10 cellular contexts compared by ENCODE assay signal in genomic region chrX:7261672-7262332, GRCh38.
A peak's percentile ranks its signal among the peaks of the same experiment; 100 is the strongest.
DNase-seq lines count a peak whose midpoint lies in the region; ATAC-seq lines count a peak whose summit lies in the region.
"Had no signal": no experiment of that assay in that cellular context is flagged by ENCODE, and none has a peak within 500 bp of the region (broad histone marks: within the 10 kb centered on the region; RNA-seq: fewer than 3 reads in every experiment).

No MANE protein-coding gene starts in this region.

- DNase-seq in SIG-M5 treated with dmso at 0.1 percent for 504 hours (lab: John Stamatoyannopoulos, UW; ENCODE audit: unreplicated experiment) (peak; percentile 57), SIG-M5 (lab: John Stamatoyannopoulos, UW) (no peak), COLO829 (ENCODE audit: low spot score) (no peak), NCI-H1092 (lab: John Stamatoyannopoulos, UW) (no peak), NCI-H446 treated with DMSO at 0.1 percent for 48 hours (lab: John Stamatoyannopoulos, UW) (no peak)
- DNase-seq in T-helper 2 cell treated with Interferon-gamma antibody and Interleukin-4, amounts not matched to agents 5 μg/mL and 100 μg/mL, for 36 hours (ENCODE audit: low spot score), result no peak
- DNase-seq: activated CD8-positive, alpha-beta memory T cell treated with anti-CD3 and anti-CD28 coated beads for 24 hours; left cardiac atrium had no signal

- H3K36me3 Mint-ChIP-seq in T-helper 2 cell treated with Interferon-gamma antibody and Interleukin-4, amounts not matched to agents 5 μg/mL and 100 μg/mL, for 36 hours (ENCODE audit: low read depth), result no peaks in the 10 kb centered on the region

- H3K9me3 Mint-ChIP-seq in T-helper 2 cell treated with Interferon-gamma antibody and Interleukin-4, amounts not matched to agents 5 μg/mL and 100 μg/mL, for 36 hours, result no peaks in the 10 kb centered on the region

- H3K4me1 Mint-ChIP-seq in T-helper 2 cell treated with Interferon-gamma antibody and Interleukin-4, amounts not matched to agents 5 μg/mL and 100 μg/mL, for 36 hours (ENCODE audit: low read depth), result no peaks in the 10 kb centered on the region

- no peak overlapping the region for H3K27ac Mint-ChIP-seq in T-helper 2 cell treated with Interferon-gamma antibody and Interleukin-4, amounts not matched to agents 5 μg/mL and 100 μg/mL, for 36 hours

- no peaks in the 10 kb centered on the region for H3K27me3 Mint-ChIP-seq in T-helper 2 cell treated with Interferon-gamma antibody and Interleukin-4, amounts not matched to agents 5 μg/mL and 100 μg/mL, for 36 hours (ENCODE audit: low read depth)

- ATAC-seq in HG02840 (IDR thresholded peaks at IDR 0.05; ENCODE audit: low FRiP score, unreplicated experiment) (peak; percentile 82), HG03575 (IDR thresholded peaks at IDR 0.05; ENCODE audit: extremely low read depth, insufficient number of reproducible peaks, low FRiP score, unreplicated experiment) (peak; percentile 93)
- ATAC-seq: left cardiac atrium had no signal

- H3K4me3 Mint-ChIP-seq in T-helper 2 cell treated with Interferon-gamma antibody and Interleukin-4, amounts not matched to agents 5 μg/mL and 100 μg/mL, for 36 hours, result no peak overlapping the region
